In genomic region chr7:12570529-12571461, GRCh38 we compare ENCODE assay signal across 8 cellular contexts. TPM values are rescaled to one million over a fixed set of nuclear protein-coding genes. Genes with fewer than 3 reads are reported as not detected.
A peak's percentile ranks its signal among the peaks of the same experiment; 100 is the strongest.
DNase-seq lines count a peak whose midpoint lies in the region; ATAC-seq lines count a peak whose summit lies in the region.

Gene SCIN (plus strand): TSS chr7:12570720. CDS start chr7:12570787, 67 bp downstream.

- no peak within 1 kb of the TSS for H2BK120ac ChIP-seq in trophoblast cell (ENCODE audit: insufficient read depth, low read length, poor library complexity)

- peaks cover 15% of the 10 kb centered on the region for H3K4me1 Mint-ChIP-seq in activated naive CD8-positive, alpha-beta T cell (ENCODE audit: low read depth)

- DNase-seq in C1 segment of cervical spinal cord (lab: John Stamatoyannopoulos, UW) (peak in 9 of 14 donors; percentile 5 to 38 (median 21)), NCI-H2196 (lab: John Stamatoyannopoulos, UW; ENCODE audit: unreplicated experiment) (peak; percentile 55), left cardiac atrium (peak; percentile 29), trophoblast cell (peak in 1 of 2 donors; percentile 35), Kasumi-1 (lab: John Stamatoyannopoulos, UW) (no peak)

- no peak within 1 kb of the TSS for H2BK5ac ChIP-seq in trophoblast cell (ENCODE audit: low read depth, low read length, poor library complexity)

- no peaks in the 10 kb centered on the region for H3K9me3 ChIP-seq in trophoblast cell (ENCODE audit: insufficient read depth, low read depth, low read length)

- H3K27me3 Mint-ChIP-seq in activated naive CD8-positive, alpha-beta T cell = peaks cover 22% of the 10 kb centered on the region

- no peak within 1 kb of the TSS for H3K14ac ChIP-seq in trophoblast cell (ENCODE audit: low read length)

- H3K36me3 Mint-ChIP-seq in activated naive CD8-positive, alpha-beta T cell = no peaks in the 10 kb centered on the region

- ATAC-seq in GM19397 (IDR thresholded peaks at IDR 0.05; ENCODE audit: unreplicated experiment) (peak; percentile 45), left cardiac atrium (peak; percentile 66 to 83), GM19351 (IDR thresholded peaks at IDR 0.05; ENCODE audit: unreplicated experiment) (no peak)

- H2AFZ ChIP-seq in trophoblast cell (ENCODE audit: insufficient read depth, low read length, poor library complexity) = peak within 1 kb of the TSS; percentile 40

- no CpG with 5 or more reads among the region's 74 CpGs for WGBS in trophoblast cell (ENCODE audit: extremely low coverage, insufficient coverage, insufficient read length)

- H3K4me3 ChIP-seq in trophoblast cell (ENCODE audit: low read depth, low read length) = peak within 1 kb of the TSS; percentile 63

- no peak within 1 kb of the TSS for H4K12ac ChIP-seq in trophoblast cell (ENCODE audit: low read depth, low read length)

- H3K27me3 ChIP-seq in trophoblast cell (ENCODE audit: insufficient read depth, low read length) = peaks cover 4% of the 10 kb centered on the region

- H3K79me2 ChIP-seq in trophoblast cell (ENCODE audit: control insufficient read depth, insufficient read depth, low read length, poor library complexity) = no peaks in the 10 kb centered on the region

- peak within 1 kb of the TSS; percentile 75 for H3K4me2 ChIP-seq in trophoblast cell (ENCODE audit: low read length)

- peaks cover 2 to 5% of the 10 kb centered on the region in 2 experiments for H3K4me1 ChIP-seq in trophoblast cell (ENCODE audit: control insufficient read depth in 1 of 2, insufficient read depth in 2 of 2, low read length in 2 of 2)

- H2AK5ac ChIP-seq in trophoblast cell (ENCODE audit: low read length) = no peak within 1 kb of the TSS

- H3K27ac Mint-ChIP-seq in activated naive CD8-positive, alpha-beta T cell = no peak within 1 kb of the TSS

- no peak within 1 kb of the TSS for H4K8ac ChIP-seq in trophoblast cell (ENCODE audit: low read depth, low read length)

- peak within 1 kb of the TSS; percentile 78 for H3K4me3 Mint-ChIP-seq in activated naive CD8-positive, alpha-beta T cell

- H3K18ac ChIP-seq in trophoblast cell (ENCODE audit: low read length) = no peak within 1 kb of the TSS

- no peak within 1 kb of the TSS for H3K23ac ChIP-seq in trophoblast cell (ENCODE audit: low read length)

- intact Hi-C loops in left cardiac atrium (cut with DNase I) = no loop called here

- H2BK12ac ChIP-seq in trophoblast cell (ENCODE audit: low read length) = no peak within 1 kb of the TSS

- H3K9me3 Mint-ChIP-seq in activated naive CD8-positive, alpha-beta T cell (ENCODE audit: low read depth) = no peaks in the 10 kb centered on the region

- no peak within 1 kb of the TSS for H3K4ac ChIP-seq in trophoblast cell (ENCODE audit: low read depth, low read length)

- H3K27ac ChIP-seq in trophoblast cell (ENCODE audit: low read depth, low read length) = no peak within 1 kb of the TSS

- H3K9ac ChIP-seq in trophoblast cell (ENCODE audit: low read length) = no peak within 1 kb of the TSS

- no peak within 1 kb of the TSS for H4K91ac ChIP-seq in trophoblast cell (ENCODE audit: low read depth, low read length)

- no peaks in the 10 kb centered on the region for H3K79me1 ChIP-seq in trophoblast cell (ENCODE audit: low read length)

- H3K36me3 ChIP-seq in trophoblast cell (ENCODE audit: control insufficient read depth in 1 of 2, insufficient read depth in 2 of 2, low read length in 2 of 2) = no peaks in the 10 kb centered on the region

RNA-seq across cellular contexts. Expression of gene SCIN, which starts in this region (rescaled TPM):
- total RNA-seq in left cardiac atrium = 1 to 10 TPM in 1 of 2 donors, under 1 TPM in 1; 0.10 to 1.3 TPM
- polyA plus RNA-seq in trophoblast cell (2013) = 3.2 and 3.5 TPM in 2 replicates

Comparison
In these comparisons a context has a peak if more than half of its experiments do, and no peak if none do; other contexts are left out.
1. DNase-seq: peak in C1 segment of cervical spinal cord (9 of 14), NCI-H2196 (single experiment) and left cardiac atrium (single experiment); none in Kasumi-1 (0 of 2).